Comparison of ENCODE assay signal across 1 cellular context in the genomic region with DNA sequence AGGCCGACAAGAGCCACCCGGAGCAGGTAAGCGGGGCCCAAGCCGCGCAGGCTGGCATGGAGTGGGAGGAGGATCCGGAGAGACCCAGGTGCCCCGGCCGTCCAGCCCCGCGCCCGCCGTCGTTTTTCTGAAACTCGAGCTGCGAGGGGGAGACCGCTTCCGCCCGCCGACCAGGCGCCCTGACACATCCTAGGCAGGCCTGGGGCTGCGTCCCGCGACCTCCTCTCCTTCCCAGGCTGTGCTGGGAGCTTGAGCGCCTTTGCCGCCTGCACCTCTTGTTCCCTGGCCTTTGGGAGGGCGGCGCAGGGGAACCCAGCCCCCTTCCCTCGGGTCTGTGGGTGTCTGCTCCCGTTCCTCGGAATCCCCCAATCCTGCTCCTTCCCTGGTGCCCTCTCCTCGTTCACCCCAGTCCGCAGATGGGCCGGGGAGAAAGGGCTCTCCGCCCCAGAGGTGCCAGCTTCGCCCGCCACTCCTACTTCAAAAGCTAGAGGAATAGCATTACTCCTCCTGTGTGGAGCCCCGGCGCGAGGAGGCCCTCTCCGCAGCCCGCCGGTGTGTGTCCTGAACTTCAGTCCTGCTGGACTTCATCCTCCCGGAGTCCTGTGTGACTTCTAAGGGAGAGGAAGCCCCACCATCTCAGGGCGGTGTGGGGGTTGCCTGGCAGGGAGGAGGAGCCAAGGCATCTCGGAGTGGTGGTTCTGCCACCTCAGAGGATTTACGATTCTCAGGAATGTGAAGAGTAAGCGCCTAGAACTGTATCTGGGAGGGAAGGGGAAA.
TF ChIP-seq lines count a peak whose summit lies in the region.

No MANE protein-coding gene starts in this region.

TF ChIP-seq in HepG2, 621 proteins besides CTCF, POLR2A, EP300 and RAD21 (continues in another document):
- TF ChIP-seq NONO (IDR thresholded peaks at IDR 0.05) (no peak), NONO (CRISPR knock-in tag; conservative IDR thresholded peaks at IDR 0.05) (peak; percentile 15; the same call in 1 of the 2 replicates), TCF7L2 (IDR thresholded peaks at IDR 0.05; ENCODE audit: low read depth, low read length) (no peak), YEATS2 (CRISPR knock-in tag; IDR thresholded peaks at IDR 0.05; ENCODE audit: borderline replicate concordance) (no peak), ZFP36 (IDR thresholded peaks at IDR 0.05; ENCODE audit: borderline replicate concordance, low read depth, low read length, partially characterized antibody) (no peak), SPEN (CRISPR knock-in tag; IDR thresholded peaks at IDR 0.05; ENCODE audit: low read depth) (no peak), ZFX (CRISPR knock-in tag; IDR thresholded peaks at IDR 0.05; ENCODE audit: low read depth) (0 out of 2 replicates have a peak, but pooled peaks have one; percentile 13), HNF4A (CRISPR knock-in tag; IDR thresholded peaks at IDR 0.05) (peak; percentile 33), TGIF2 (CRISPR knock-in tag; IDR thresholded peaks at IDR 0.05) (peak; percentile 21; the same call in 1 of the 2 replicates), SRSF9 (IDR thresholded peaks at IDR 0.05; ENCODE audit: borderline replicate concordance, insufficient read depth, low read depth, low read length, poor library complexity, severe bottlenecking) (no peak), NFE2 (CRISPR knock-in tag; IDR thresholded peaks at IDR 0.05) (no peak), MTA3 (CRISPR knock-in tag; IDR thresholded peaks at IDR 0.05) (no peak), ZNF619 (CRISPR knock-in tag; IDR thresholded peaks at IDR 0.05) (peak; percentile 4; the same call in 1 of the 2 replicates), ZNF24 (IDR thresholded peaks at IDR 0.05) (no peak), JUN (CRISPR knock-in tag; IDR thresholded peaks at IDR 0.05) (no peak), ZC3H13 (CRISPR knock-in tag; IDR thresholded peaks at IDR 0.05) (peak; percentile 3; the same call in 1 of the 2 replicates), ZNF329 (CRISPR knock-in tag; IDR thresholded peaks at IDR 0.05; ENCODE audit: low read depth) (no peak), ZNF749 (CRISPR knock-in tag; IDR thresholded peaks at IDR 0.05; ENCODE audit: borderline replicate concordance) (peak; percentile 42; the same call in 1 of the 2 replicates), MAFF (IDR thresholded peaks at IDR 0.05; ENCODE audit: low read depth, low read length) (no peak), RFX3 (CRISPR knock-in tag; IDR thresholded peaks at IDR 0.05) (no peak), ERF (CRISPR knock-in tag; IDR thresholded peaks at IDR 0.05) (no peak), TAF15 (IDR thresholded peaks at IDR 0.05; ENCODE audit: low read depth, low read length, poor library complexity, severe bottlenecking) (no peak), GPN1 (CRISPR knock-in tag; IDR thresholded peaks at IDR 0.05; ENCODE audit: borderline replicate concordance) (no peak), ZNF3 (CRISPR knock-in tag; IDR thresholded peaks at IDR 0.05) (no peak), ZNF331 (CRISPR knock-in tag; IDR thresholded peaks at IDR 0.05) (0 out of 2 replicates have a peak, but pooled peaks have one; percentile 22), CCDC6 (CRISPR knock-in tag; IDR thresholded peaks at IDR 0.05) (no peak)
- TF ChIP-seq, protein P1, sequence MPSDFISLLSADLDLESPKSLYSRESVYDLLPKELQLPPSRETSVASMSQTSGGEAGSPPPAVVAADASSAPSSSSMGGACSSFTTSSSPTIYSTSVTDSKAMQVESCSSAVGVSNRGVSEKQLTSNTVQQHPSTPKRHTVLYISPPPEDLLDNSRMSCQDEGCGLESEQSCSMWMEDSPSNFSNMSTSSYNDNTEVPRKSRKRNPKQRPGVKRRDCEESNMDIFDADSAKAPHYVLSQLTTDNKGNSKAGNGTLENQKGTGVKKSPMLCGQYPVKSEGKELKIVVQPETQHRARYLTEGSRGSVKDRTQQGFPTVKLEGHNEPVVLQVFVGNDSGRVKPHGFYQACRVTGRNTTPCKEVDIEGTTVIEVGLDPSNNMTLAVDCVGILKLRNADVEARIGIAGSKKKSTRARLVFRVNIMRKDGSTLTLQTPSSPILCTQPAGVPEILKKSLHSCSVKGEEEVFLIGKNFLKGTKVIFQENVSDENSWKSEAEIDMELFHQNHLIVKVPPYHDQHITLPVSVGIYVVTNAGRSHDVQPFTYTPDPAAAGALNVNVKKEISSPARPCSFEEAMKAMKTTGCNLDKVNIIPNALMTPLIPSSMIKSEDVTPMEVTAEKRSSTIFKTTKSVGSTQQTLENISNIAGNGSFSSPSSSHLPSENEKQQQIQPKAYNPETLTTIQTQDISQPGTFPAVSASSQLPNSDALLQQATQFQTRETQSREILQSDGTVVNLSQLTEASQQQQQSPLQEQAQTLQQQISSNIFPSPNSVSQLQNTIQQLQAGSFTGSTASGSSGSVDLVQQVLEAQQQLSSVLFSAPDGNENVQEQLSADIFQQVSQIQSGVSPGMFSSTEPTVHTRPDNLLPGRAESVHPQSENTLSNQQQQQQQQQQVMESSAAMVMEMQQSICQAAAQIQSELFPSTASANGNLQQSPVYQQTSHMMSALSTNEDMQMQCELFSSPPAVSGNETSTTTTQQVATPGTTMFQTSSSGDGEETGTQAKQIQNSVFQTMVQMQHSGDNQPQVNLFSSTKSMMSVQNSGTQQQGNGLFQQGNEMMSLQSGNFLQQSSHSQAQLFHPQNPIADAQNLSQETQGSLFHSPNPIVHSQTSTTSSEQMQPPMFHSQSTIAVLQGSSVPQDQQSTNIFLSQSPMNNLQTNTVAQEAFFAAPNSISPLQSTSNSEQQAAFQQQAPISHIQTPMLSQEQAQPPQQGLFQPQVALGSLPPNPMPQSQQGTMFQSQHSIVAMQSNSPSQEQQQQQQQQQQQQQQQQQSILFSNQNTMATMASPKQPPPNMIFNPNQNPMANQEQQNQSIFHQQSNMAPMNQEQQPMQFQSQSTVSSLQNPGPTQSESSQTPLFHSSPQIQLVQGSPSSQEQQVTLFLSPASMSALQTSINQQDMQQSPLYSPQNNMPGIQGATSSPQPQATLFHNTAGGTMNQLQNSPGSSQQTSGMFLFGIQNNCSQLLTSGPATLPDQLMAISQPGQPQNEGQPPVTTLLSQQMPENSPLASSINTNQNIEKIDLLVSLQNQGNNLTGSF (CRISPR knock-in tag; IDR thresholded peaks at IDR 0.05), result no peak
- TF ChIP-seq, protein P2, sequence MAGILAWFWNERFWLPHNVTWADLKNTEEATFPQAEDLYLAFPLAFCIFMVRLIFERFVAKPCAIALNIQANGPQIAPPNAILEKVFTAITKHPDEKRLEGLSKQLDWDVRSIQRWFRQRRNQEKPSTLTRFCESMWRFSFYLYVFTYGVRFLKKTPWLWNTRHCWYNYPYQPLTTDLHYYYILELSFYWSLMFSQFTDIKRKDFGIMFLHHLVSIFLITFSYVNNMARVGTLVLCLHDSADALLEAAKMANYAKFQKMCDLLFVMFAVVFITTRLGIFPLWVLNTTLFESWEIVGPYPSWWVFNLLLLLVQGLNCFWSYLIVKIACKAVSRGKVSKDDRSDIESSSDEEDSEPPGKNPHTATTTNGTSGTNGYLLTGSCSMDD (CRISPR knock-in tag; IDR thresholded peaks at IDR 0.05), result no peak
- TF ChIP-seq, protein P3, sequence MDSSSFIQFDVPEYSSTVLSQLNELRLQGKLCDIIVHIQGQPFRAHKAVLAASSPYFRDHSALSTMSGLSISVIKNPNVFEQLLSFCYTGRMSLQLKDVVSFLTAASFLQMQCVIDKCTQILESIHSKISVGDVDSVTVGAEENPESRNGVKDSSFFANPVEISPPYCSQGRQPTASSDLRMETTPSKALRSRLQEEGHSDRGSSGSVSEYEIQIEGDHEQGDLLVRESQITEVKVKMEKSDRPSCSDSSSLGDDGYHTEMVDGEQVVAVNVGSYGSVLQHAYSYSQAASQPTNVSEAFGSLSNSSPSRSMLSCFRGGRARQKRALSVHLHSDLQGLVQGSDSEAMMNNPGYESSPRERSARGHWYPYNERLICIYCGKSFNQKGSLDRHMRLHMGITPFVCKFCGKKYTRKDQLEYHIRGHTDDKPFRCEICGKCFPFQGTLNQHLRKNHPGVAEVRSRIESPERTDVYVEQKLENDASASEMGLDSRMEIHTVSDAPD (CRISPR knock-in tag; IDR thresholded peaks at IDR 0.05), result no peak
- TF ChIP-seq, protein P4, sequence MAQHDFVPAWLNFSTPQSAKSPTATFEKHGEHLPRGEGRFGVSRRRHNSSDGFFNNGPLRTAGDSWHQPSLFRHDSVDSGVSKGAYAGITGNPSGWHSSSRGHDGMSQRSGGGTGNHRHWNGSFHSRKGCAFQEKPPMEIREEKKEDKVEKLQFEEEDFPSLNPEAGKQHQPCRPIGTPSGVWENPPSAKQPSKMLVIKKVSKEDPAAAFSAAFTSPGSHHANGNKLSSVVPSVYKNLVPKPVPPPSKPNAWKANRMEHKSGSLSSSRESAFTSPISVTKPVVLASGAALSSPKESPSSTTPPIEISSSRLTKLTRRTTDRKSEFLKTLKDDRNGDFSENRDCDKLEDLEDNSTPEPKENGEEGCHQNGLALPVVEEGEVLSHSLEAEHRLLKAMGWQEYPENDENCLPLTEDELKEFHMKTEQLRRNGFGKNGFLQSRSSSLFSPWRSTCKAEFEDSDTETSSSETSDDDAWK (CRISPR knock-in tag; IDR thresholded peaks at IDR 0.05), result no peak
- TF ChIP-seq, protein P5, sequence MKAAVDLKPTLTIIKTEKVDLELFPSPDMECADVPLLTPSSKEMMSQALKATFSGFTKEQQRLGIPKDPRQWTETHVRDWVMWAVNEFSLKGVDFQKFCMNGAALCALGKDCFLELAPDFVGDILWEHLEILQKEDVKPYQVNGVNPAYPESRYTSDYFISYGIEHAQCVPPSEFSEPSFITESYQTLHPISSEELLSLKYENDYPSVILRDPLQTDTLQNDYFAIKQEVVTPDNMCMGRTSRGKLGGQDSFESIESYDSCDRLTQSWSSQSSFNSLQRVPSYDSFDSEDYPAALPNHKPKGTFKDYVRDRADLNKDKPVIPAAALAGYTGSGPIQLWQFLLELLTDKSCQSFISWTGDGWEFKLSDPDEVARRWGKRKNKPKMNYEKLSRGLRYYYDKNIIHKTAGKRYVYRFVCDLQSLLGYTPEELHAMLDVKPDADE (CRISPR knock-in tag; IDR thresholded peaks at IDR 0.05), result 0 out of 2 replicates have a peak, but pooled peaks have one; percentile 23
- TF ChIP-seq, protein P6, sequence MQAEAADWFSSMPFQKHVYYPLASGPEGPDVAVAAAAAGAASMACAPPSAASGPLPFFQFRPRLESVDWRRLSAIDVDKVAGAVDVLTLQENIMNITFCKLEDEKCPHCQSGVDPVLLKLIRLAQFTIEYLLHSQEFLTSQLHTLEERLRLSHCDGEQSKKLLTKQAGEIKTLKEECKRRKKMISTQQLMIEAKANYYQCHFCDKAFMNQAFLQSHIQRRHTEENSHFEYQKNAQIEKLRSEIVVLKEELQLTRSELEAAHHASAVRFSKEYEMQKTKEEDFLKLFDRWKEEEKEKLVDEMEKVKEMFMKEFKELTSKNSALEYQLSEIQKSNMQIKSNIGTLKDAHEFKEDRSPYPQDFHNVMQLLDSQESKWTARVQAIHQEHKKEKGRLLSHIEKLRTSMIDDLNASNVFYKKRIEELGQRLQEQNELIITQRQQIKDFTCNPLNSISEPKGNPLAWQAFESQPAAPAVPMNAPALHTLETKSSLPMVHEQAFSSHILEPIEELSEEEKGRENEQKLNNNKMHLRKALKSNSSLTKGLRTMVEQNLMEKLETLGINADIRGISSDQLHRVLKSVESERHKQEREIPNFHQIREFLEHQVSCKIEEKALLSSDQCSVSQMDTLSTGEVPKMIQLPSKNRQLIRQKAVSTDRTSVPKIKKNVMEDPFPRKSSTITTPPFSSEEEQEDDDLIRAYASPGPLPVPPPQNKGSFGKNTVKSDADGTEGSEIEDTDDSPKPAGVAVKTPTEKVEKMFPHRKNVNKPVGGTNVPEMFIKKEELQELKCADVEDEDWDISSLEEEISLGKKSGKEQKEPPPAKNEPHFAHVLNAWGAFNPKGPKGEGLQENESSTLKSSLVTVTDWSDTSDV (CRISPR knock-in tag; IDR thresholded peaks at IDR 0.05), result no peak
- TF ChIP-seq, protein P7, sequence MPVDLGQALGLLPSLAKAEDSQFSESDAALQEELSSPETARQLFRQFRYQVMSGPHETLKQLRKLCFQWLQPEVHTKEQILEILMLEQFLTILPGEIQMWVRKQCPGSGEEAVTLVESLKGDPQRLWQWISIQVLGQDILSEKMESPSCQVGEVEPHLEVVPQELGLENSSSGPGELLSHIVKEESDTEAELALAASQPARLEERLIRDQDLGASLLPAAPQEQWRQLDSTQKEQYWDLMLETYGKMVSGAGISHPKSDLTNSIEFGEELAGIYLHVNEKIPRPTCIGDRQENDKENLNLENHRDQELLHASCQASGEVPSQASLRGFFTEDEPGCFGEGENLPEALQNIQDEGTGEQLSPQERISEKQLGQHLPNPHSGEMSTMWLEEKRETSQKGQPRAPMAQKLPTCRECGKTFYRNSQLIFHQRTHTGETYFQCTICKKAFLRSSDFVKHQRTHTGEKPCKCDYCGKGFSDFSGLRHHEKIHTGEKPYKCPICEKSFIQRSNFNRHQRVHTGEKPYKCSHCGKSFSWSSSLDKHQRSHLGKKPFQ (CRISPR knock-in tag; IDR thresholded peaks at IDR 0.05; ENCODE audit: insufficient replicate concordance), result peak; percentile 19
- TF ChIP-seq, protein P8, sequence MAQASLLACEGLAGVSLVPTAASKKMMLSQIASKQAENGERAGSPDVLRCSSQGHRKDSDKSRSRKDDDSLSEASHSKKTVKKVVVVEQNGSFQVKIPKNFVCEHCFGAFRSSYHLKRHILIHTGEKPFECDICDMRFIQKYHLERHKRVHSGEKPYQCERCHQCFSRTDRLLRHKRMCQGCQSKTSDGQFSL (CRISPR knock-in tag; IDR thresholded peaks at IDR 0.05), result no peak
- TF ChIP-seq, protein P9, sequence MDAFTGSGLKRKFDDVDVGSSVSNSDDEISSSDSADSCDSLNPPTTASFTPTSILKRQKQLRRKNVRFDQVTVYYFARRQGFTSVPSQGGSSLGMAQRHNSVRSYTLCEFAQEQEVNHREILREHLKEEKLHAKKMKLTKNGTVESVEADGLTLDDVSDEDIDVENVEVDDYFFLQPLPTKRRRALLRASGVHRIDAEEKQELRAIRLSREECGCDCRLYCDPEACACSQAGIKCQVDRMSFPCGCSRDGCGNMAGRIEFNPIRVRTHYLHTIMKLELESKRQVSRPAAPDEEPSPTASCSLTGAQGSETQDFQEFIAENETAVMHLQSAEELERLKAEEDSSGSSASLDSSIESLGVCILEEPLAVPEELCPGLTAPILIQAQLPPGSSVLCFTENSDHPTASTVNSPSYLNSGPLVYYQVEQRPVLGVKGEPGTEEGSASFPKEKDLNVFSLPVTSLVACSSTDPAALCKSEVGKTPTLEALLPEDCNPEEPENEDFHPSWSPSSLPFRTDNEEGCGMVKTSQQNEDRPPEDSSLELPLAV (CRISPR knock-in tag; conservative IDR thresholded peaks at IDR 0.05; ENCODE audit: low read depth), result 0 out of 2 replicates have a peak, but pooled peaks have one; percentile 54
- TF ChIP-seq, protein P10, sequence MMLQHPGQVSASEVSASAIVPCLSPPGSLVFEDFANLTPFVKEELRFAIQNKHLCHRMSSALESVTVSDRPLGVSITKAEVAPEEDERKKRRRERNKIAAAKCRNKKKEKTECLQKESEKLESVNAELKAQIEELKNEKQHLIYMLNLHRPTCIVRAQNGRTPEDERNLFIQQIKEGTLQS (CRISPR knock-in tag; IDR thresholded peaks at IDR 0.05), result no peak
- TF ChIP-seq, protein P11, sequence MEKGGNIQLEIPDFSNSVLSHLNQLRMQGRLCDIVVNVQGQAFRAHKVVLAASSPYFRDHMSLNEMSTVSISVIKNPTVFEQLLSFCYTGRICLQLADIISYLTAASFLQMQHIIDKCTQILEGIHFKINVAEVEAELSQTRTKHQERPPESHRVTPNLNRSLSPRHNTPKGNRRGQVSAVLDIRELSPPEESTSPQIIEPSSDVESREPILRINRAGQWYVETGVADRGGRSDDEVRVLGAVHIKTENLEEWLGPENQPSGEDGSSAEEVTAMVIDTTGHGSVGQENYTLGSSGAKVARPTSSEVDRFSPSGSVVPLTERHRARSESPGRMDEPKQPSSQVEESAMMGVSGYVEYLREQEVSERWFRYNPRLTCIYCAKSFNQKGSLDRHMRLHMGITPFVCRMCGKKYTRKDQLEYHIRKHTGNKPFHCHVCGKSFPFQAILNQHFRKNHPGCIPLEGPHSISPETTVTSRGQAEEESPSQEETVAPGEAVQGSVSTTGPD (CRISPR knock-in tag; IDR thresholded peaks at IDR 0.05), result no peak
